9 cellular contexts compared by ENCODE assay signal in genomic region chr1:24385160-24385939, GRCh38.
A peak's percentile ranks its signal among the peaks of the same experiment; 100 is the strongest.
DNase-seq lines count a peak whose midpoint lies in the region; ATAC-seq and TF ChIP-seq lines count a peak whose summit lies in the region.
"Had no signal": no experiment of that assay in that cellular context is flagged by ENCODE, and none has a peak within 500 bp of the region (broad histone marks: within the 10 kb centered on the region; RNA-seq: fewer than 3 reads in every experiment).

No MANE protein-coding gene starts in this region.

- DNase-seq in NCI-H1694 (lab: John Stamatoyannopoulos, UW) (peak; percentile 9), NCI-H1694 treated with DMSO at 0.1 percent for 48 hours (lab: John Stamatoyannopoulos, UW) (no peak), T follicular helper cell (ENCODE audit: low read depth) (peak; percentile 14), epithelial cell of esophagus (ENCODE audit: low read depth) (peak; percentile 80), amniotic stem cell (lab: John Stamatoyannopoulos, UW) (no peak)
- peak; percentile 43 for DNase-seq in stimulated activated CD4-positive, alpha-beta T cell treated with anti-CD3 and anti-CD28 coated beads, Interleukin-4, amount 100 ng/mL, for 24 hours

- H3K4me3 ChIP-seq in epithelial cell of esophagus (ENCODE audit: low read length): no peak overlapping the region
- H3K4me3 ChIP-seq: right lobe of liver had no signal

- peak; percentile 56 for TF ChIP-seq CTCF in epithelial cell of esophagus (IDR thresholded peaks at IDR 0.05; ENCODE audit: insufficient read depth, low read depth, low read length, missing control alignments)

- ATAC-seq in HG03045 (IDR thresholded peaks at IDR 0.05; ENCODE audit: unreplicated experiment) (no peak), HG02852 (IDR thresholded peaks at IDR 0.05; ENCODE audit: unreplicated experiment) (no peak)
- ATAC-seq: right lobe of liver had no signal

Comparison
In these comparisons a context has a peak if more than half of its experiments do, and no peak if none do; other contexts are left out.
1. DNase-seq: peak in NCI-H1694 (single experiment), T follicular helper cell (single experiment), epithelial cell of esophagus (single experiment) and stimulated activated CD4-positive, alpha-beta T cell treated with anti-CD3 and anti-CD28 coated beads, Interleukin-4, amount 100 ng/mL, for 24 hours (single experiment); none in NCI-H1694 treated with DMSO at 0.1 percent for 48 hours (single experiment) and amniotic stem cell (single experiment).